ENCODE assay signal across 10 cellular contexts in the genomic region with DNA sequence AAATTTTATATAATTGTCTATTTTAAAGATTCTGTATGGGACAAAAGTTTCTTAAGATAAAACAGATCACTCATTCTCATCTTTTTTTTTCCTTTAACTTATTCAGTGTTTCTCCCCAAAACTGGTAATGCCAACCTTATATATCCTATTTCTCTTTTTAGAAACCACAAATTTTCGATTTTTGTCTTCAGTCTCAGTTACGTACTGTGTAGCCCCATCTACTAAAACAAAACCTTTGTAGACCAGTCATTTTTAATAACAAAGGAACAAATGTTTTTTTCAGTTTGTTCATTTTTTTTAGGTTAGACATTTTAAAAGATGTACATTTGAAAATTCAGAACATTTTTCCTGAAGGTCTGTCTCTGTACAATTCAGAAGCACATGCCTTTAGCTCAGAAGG. TPM values are rescaled to one million over a fixed set of nuclear protein-coding genes. Genes with fewer than 3 reads are reported as not detected.
A peak's percentile ranks its signal among the peaks of the same experiment; 100 is the strongest.
DNase-seq lines count a peak whose midpoint lies in the region; ATAC-seq and TF ChIP-seq lines count a peak whose summit lies in the region.
"Had no signal": no experiment of that assay in that cellular context is flagged by ENCODE, and none has a peak within 500 bp of the region (broad histone marks: within the 10 kb centered on the region; RNA-seq: fewer than 3 reads in every experiment).

No MANE protein-coding gene starts in this region.

- H3K4me3 ChIP-seq in transverse colon, result no peak overlapping the region
- H3K4me3 ChIP-seq: heart right ventricle had no signal

- intact Hi-C loops in transverse colon (cut with DNase I; ENCODE audit: low total_unique reads) (no loop called here), posterior vena cava (cut with DNase I) (no loop called here)

- no peak for TF ChIP-seq CTCF in transverse colon (IDR thresholded peaks at IDR 0.05)

- H3K4me1 Mint-ChIP-seq in activated naive CD8-positive, alpha-beta T cell (ENCODE audit: low read depth), result peaks cover 15% of the 10 kb centered on the region

- no peaks in the 10 kb centered on the region for H3K9me3 ChIP-seq in transverse colon
- H3K9me3 ChIP-seq: heart right ventricle had no signal

- ATAC-seq in GM18498 (IDR thresholded peaks at IDR 0.05; ENCODE audit: unreplicated experiment), result peak; percentile 68
- ATAC-seq in GM19455 (IDR thresholded peaks at IDR 0.05; ENCODE audit: unreplicated experiment), result peak; percentile 50
- ATAC-seq in HG03095 (IDR thresholded peaks at IDR 0.05; ENCODE audit: unreplicated experiment), result peak; percentile 63
- no peak for ATAC-seq in left lobe of liver
- ATAC-seq: heart right ventricle had no signal

- H3K4me3 Mint-ChIP-seq in activated naive CD8-positive, alpha-beta T cell, result peak overlapping the region; percentile 56

- DNase-seq in left lobe of liver (ENCODE audit: low spot score) (no peak), foreskin melanocyte (no peak), transverse colon (no peak), posterior vena cava (ENCODE audit: low spot score) (no peak)
- DNase-seq: activated CD4-positive, alpha-beta T cell treated with anti-CD3 and anti-CD28 coated beads, Interleukin-2, amount 50 U/mL, for 1 hour; heart right ventricle had no signal

- TF ChIP-seq EP300 in transverse colon (IDR thresholded peaks at IDR 0.05; ENCODE audit: low read depth), result no peak

- H3K9me3 Mint-ChIP-seq in activated naive CD8-positive, alpha-beta T cell (ENCODE audit: low read depth), result no peaks in the 10 kb centered on the region

- peak overlapping the region; percentile 93 for H3K27ac Mint-ChIP-seq in activated naive CD8-positive, alpha-beta T cell

- H3K27me3 Mint-ChIP-seq in activated naive CD8-positive, alpha-beta T cell, result no peaks in the 10 kb centered on the region

- in situ Hi-C loops in transverse colon (cut with MboI; ENCODE audit: low pct_ligation_motif_present in 1 of 4, low pct_unique_long_range_greater_than_20kb in 1 of 4, low sequenced_read_pairs in 3 of 4), result no loop called here

- peaks cover 15% of the 10 kb centered on the region for H3K36me3 Mint-ChIP-seq in activated naive CD8-positive, alpha-beta T cell

- H3K4me1 ChIP-seq in transverse colon, result peaks cover 0 to 19% (median 6%) of the 10 kb centered on the region in 4 donors

- WGBS in transverse colon (ENCODE audit: low coverage in 1 of 2), 2 donors, result 69 to 78% methylated on average over 2 of the region's 2 CpGs

- H3K36me3 ChIP-seq in transverse colon, result no peaks in the 10 kb centered on the region

- no peak for TF ChIP-seq POLR2A in transverse colon (IDR thresholded peaks at IDR 0.05)

- no peaks in the 10 kb centered on the region for H3K27me3 ChIP-seq in transverse colon
- H3K27me3 ChIP-seq: heart right ventricle had no signal

- H3K27ac ChIP-seq in transverse colon, result peak overlapping the region in 1 of 4 donors; percentile 3

RNA-seq across cellular contexts. Expression of a gene that starts 18.2 kb away (rescaled TPM):
- 2.3 TPM for total RNA-seq in left lobe of liver
- total RNA-seq in transverse colon, result 10 to 100 TPM; 12.7 to 22.1 (median 12.7) TPM
- 10 to 100 TPM; 64.8 to 88.7 TPM for total RNA-seq in posterior vena cava

RNA-seq across cellular contexts. Expression of a gene that starts 51.2 kb away (rescaled TPM):
- 1.6 TPM for total RNA-seq in left lobe of liver
- 1 to 10 TPM in 3 of 4 donors, under 1 TPM in 1; 0.80 to 6.3 (median 2.9) TPM for total RNA-seq in transverse colon
- 10 to 100 TPM; 20.2 to 32.7 TPM for total RNA-seq in posterior vena cava
